In the genomic region with DNA sequence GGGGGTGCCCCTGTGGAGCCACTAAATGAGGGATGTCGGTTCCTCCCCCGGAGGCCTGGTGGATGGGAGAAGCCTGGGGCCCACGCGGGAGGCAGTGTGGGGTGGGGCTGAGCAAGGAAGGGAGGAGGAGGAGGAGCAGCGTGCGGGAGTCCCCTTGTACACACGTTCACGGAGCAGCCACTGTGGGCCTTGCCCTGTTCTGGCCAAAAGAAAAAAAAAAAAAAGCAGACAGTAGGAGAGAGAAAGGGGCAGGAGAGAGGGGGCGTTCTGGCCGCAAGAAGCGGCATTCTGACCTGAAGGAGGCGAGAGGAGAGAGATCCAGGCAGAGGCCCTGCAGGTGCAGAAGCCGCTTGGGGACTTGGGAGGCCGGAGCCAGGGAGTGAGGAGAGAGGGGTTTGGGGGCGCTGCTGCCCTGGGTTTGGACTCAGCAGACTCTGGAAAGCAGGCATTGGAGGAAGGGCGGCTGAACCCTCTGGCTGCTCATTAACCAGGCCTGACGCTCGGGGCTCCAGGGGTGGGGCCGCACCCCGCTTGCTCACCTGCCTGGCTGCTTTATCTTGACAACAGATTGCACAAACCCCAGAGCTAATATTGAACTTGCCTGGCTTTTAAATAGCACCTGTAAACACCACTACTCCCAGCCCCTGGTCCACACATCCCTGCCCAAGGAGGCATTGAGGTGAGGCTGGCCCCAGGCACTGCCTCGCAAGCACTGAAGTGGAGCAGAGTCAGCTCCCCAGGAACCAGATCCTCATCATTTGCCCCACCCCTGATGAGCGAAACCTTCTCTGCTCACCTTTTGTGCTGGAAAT, we compare ENCODE assay signal across 10 cellular contexts.
DNase-seq lines count a peak whose midpoint lies in the region; ATAC-seq, FAIRE-seq and TF ChIP-seq lines count a peak whose summit lies in the region.
"Had no signal": no experiment of that assay in that cellular context is flagged by ENCODE, and none has a peak within 500 bp of the region (broad histone marks: within the 10 kb centered on the region; RNA-seq: fewer than 3 reads in every experiment).

No MANE protein-coding gene starts in this region.

- FAIRE-seq in H54 (lab: Jason Lieb, UNC): no peak

- intact Hi-C loops in lower lobe of right lung (cut with DNase I): no loop called here

- no peaks in the 10 kb centered on the region for H3K9me3 ChIP-seq in lower lobe of right lung

- peaks cover 35% of the 10 kb centered on the region for H3K4me1 ChIP-seq in lower lobe of right lung

- no peaks in the 10 kb centered on the region for H3K27me3 ChIP-seq in lower lobe of right lung (ENCODE audit: low read depth)

- ATAC-seq in lower lobe of right lung (peak; percentile 87 to 94), GM21576 (IDR thresholded peaks at IDR 0.05; ENCODE audit: unreplicated experiment) (no peak), HG03159 (IDR thresholded peaks at IDR 0.05; ENCODE audit: unreplicated experiment) (no peak)

- DNase-seq in COLO668 (lab: John Stamatoyannopoulos, UW; ENCODE audit: unreplicated experiment): peak; percentile 96
- peak; percentile 88 for DNase-seq in HPDE6-E6E7 (ENCODE audit: extremely low spot score)
- DNase-seq in astrocyte of the hippocampus (ENCODE audit: low read depth, low spot score): peak; percentile 41
- DNase-seq in lower lobe of right lung: peak; percentile 88
- no peak for DNase-seq in H54 (ENCODE audit: insufficient read length, low spot score)
- no peak for DNase-seq in iPS-NIHi11 (ENCODE audit: low spot score)
- DNase-seq: activated CD4-positive, alpha-beta T cell treated with anti-CD3 and anti-CD28 coated beads for 48 hours; stimulated activated naive CD4-positive, alpha-beta T cell had no signal

- no peak overlapping the region for H3K4me3 ChIP-seq in lower lobe of right lung

- no peaks in the 10 kb centered on the region for H3K36me3 ChIP-seq in lower lobe of right lung

- peak overlapping the region; percentile 58 for H3K27ac ChIP-seq in lower lobe of right lung

- no peak for TF ChIP-seq CTCF in lower lobe of right lung (IDR thresholded peaks at IDR 0.05)

- TF ChIP-seq POLR2A in H54 (IDR thresholded peaks at IDR 0.05; ENCODE audit: low read depth, low read length): no peak

Comparison
In these comparisons a context has a peak if more than half of its experiments do, and no peak if none do; other contexts are left out.
1. DNase-seq: peak in COLO668 (single experiment), HPDE6-E6E7 (single experiment), astrocyte of the hippocampus (single experiment) and lower lobe of right lung (single experiment); none in H54 (single experiment) and iPS-NIHi11 (single experiment).
2. ATAC-seq: peak in lower lobe of right lung (2 of 2); none in GM21576 (single experiment) and HG03159 (single experiment).